Comparison of ENCODE assay signal across 1 cellular context in the genomic region with DNA sequence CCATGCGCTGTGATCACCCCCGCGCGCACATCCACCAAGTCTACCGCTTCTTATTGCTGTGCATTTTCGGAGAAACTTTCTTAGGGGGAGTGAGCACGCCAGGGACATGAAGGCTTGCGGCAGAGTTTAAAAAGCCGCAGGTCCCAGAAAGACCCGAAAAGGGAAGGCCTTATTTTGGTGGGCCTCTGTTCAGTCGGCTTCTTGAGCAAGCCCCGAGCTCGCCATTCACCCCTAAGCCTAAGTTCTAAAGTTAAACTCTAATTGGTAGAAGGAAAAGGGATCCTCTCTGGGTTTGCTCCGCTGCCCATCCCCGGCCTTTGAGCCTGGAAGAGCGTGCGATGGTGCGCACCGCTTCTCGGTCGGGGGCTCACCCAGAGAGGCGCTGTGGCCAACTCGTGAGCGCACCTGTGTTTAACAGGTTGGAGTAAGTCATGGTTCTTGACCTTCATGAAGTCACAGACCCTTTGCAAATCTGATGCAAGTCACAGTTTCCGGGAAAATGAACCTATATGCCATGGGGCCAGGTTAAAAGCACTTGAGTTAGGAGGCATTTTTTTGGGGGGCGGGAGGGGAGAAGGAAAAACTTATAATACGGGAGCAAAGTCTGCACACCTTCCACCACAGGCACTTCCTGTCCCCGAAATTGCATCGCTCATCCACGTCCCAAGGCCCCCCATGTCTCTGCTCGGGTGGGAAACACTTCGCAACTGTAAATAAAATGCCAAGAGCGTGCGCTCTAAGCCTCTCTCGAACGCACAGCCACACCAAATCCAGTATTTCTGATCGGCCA.
TF ChIP-seq lines count a peak whose summit lies in the region.

No MANE protein-coding gene starts in this region.

TF ChIP-seq in H1, 55 proteins besides CTCF, POLR2A, EP300 and RAD21:
- no peak for TF ChIP-seq NANOG (IDR thresholded peaks at IDR 0.05; ENCODE audit: insufficient read depth, low read depth, low read length, poor library complexity, severe bottlenecking)
- TF ChIP-seq CBX8 (IDR thresholded peaks at IDR 0.05; ENCODE audit: borderline replicate concordance, low read depth, low read length), result peak; percentile 80; the same call in 1 of the 2 replicates
- TF ChIP-seq SUZ12 (IDR thresholded peaks at IDR 0.05; ENCODE audit: low read length), result peak; percentile 100
- peak; percentile 93 for TF ChIP-seq RNF2 (IDR thresholded peaks at IDR 0.05; ENCODE audit: borderline replicate concordance, low read depth, low read length, missing control alignments, poor library complexity, severe bottlenecking)
- TF ChIP-seq EZH2 (IDR thresholded peaks at IDR 0.05; ENCODE audit: low read depth, low read length, severe bottlenecking), result peak; percentile 100
TF ChIP-seq in H1: peak in this region for 4.
